Comparison of ENCODE assay signal across 31 cellular contexts in the genomic region with DNA sequence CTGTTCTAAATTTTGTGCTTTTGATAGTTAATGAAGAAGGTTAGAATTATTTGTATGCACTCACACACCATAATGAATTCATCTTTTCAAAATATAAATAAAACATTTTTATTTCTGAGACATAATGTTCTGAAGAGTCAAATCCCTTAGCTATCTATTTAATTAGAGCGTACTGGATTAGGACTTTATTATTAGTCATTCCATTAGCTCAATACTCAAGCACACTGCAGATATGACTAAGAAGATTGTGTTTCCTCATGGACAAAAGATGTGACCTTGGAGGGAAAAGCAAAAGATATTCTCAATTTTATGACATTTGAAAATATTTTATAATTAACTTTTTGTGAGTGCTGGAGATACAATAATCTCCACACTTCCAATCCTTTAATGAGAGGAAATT.
"Had no signal": no experiment of that assay in that cellular context is flagged by ENCODE, and none has a peak within 500 bp of the region (broad histone marks: within the 10 kb centered on the region; RNA-seq: fewer than 3 reads in every experiment).

No MANE protein-coding gene starts in this region.

- H3K4me3 ChIP-seq: adrenal gland, ascending aorta had no signal

- H3K4me1 ChIP-seq: adrenal gland, ascending aorta had no signal

- H3K27ac ChIP-seq: adrenal gland, ascending aorta, VCaP had no signal

- H3K9me3 ChIP-seq: adrenal gland, ascending aorta had no signal

- H3K36me3 ChIP-seq: adrenal gland, ascending aorta had no signal

- ATAC-seq: activated CD8-positive, alpha-beta T cell treated with anti-CD3 and anti-CD28 coated beads for 36 hours; activated naive CD4-positive, alpha-beta T cell treated with anti-CD3 and anti-CD28 coated beads, Interleukin-2, amount 50 U/mL, for 72 hours; activated T-cell treated with anti-CD3 and anti-CD28 coated beads, Interleukin-2, amount 50 U/mL, for 4 hours; activated T-cell treated with anti-CD3 and anti-CD28 coated beads, Interleukin-2, amount 50 U/mL, for 72 hours; activated T-helper 17 cell treated with anti-CD3 and anti-CD28 coated beads, Interleukin-2, amount 50 U/mL, for 72 hours had no signal

- H3K27me3 ChIP-seq: adrenal gland, ascending aorta had no signal

- DNase-seq: activated B cell treated with CpG ODN at 0.5 μM for 24 hours; activated CD4-positive, alpha-beta memory T cell treated with anti-CD3 and anti-CD28 coated beads for 36 hours; activated CD4-positive, alpha-beta T cell treated with anti-CD3 and anti-CD28 coated beads for 4 hours; activated CD4-positive, alpha-beta T cell treated with anti-CD3 and anti-CD28 coated beads, Interleukin-2, amount 10 ng/mL, durations not matched to agents 24 days and 14 days; activated CD4-positive, alpha-beta T cell treated with anti-CD3 and anti-CD28 coated beads, Interleukin-2, amount 50 U/mL, for 1 hour; activated CD4-positive, alpha-beta T cell treated with anti-CD3 and anti-CD28 coated beads, Interleukin-2, amount 50 U/mL, for 4 hours; activated CD4-positive, CD25-positive, alpha-beta regulatory T cell treated with anti-CD3 and anti-CD28 coated beads, Interleukin-2, amount 50 U/mL, for 72 hours; activated CD8-positive, alpha-beta memory T cell treated with anti-CD3 and anti-CD28 coated beads, Interleukin-2, amount 50 U/mL, for 4 hours; activated CD8-positive, alpha-beta T cell treated with anti-CD3 and anti-CD28 coated beads for 36 hours; activated effector memory CD4-positive, alpha-beta T cell treated with anti-CD3 and anti-CD28 coated beads, Interleukin-2, amount 50 U/mL, for 16 hours; activated gamma-delta T cell treated with Interleukin-2 at 50 U/mL for 16 hours; activated naive CD4-positive, alpha-beta T cell; activated naive CD4-positive, alpha-beta T cell treated with anti-CD3 and anti-CD28 coated beads for 36 hours; activated naive CD4-positive, alpha-beta T cell treated with anti-CD3 and anti-CD28 coated beads, Interleukin-2, amount 50 U/mL, for 16 hours; activated naive CD8-positive, alpha-beta T cell treated with anti-CD3 and anti-CD28 coated beads for 36 hours; activated T-cell treated with anti-CD3 and anti-CD28 coated beads for 4 hours; activated T-cell treated with anti-CD3 and anti-CD28 coated beads, Interleukin-2, amount 50 U/mL, for 1 hour; activated T-cell treated with anti-CD3 and anti-CD28 coated beads, Interleukin-2, amount 50 U/mL, for 4 hours; activated T-cell treated with anti-CD3 and anti-CD28 coated beads, Interleukin-2, amount 50 U/mL, for 72 hours; adrenal gland; amygdala; anterior cingulate cortex; central memory CD4-positive, alpha-beta T cell; T-helper 1 cell; T-helper 2 cell; T-helper 9 cell had no signal

- FAIRE-seq: TTC549 had no signal
